ENCODE assay signal across 1 cellular context in genomic region chr15:80823120-80823519, GRCh38.
TF ChIP-seq lines count a peak whose summit lies in the region.

No MANE protein-coding gene starts in this region.

TF ChIP-seq in GM12878, 131 proteins besides CTCF, POLR2A, EP300 and RAD21:
- no peak for TF ChIP-seq BCL11A (IDR thresholded peaks at IDR 0.05; ENCODE audit: low read depth, low read length)
- TF ChIP-seq MEF2A (IDR thresholded peaks at IDR 0.05; ENCODE audit: insufficient read depth, low read depth, low read length): no peak
- TF ChIP-seq KLF5 (IDR thresholded peaks at IDR 0.05; ENCODE audit: partially characterized antibody): no peak
- TF ChIP-seq ZBED1 (IDR thresholded peaks at IDR 0.05; ENCODE audit: borderline replicate concordance): no peak
- TF ChIP-seq RELB (IDR thresholded peaks at IDR 0.05; ENCODE audit: low read depth): no peak
- TF ChIP-seq IKZF1 (conservative IDR thresholded peaks at IDR 0.05): peak; percentile 56; the same call in 1 of the 2 replicates
- TF ChIP-seq KAT2A (conservative IDR thresholded peaks at IDR 0.05; ENCODE audit: control insufficient read depth, low read depth, low read length): no peak
- TF ChIP-seq MEF2B (IDR thresholded peaks at IDR 0.05; ENCODE audit: partially characterized antibody, poor library complexity, severe bottlenecking): peak; percentile 59
- TF ChIP-seq KDM1A (IDR thresholded peaks at IDR 0.05; ENCODE audit: borderline replicate concordance): no peak
- TF ChIP-seq YY1 (IDR thresholded peaks at IDR 0.05; ENCODE audit: low read depth, low read length): no peak
